11 cellular contexts compared by ENCODE assay signal in genomic region chr2:101752708-101753107, GRCh38. TPM values are rescaled to one million over a fixed set of nuclear protein-coding genes. Genes with fewer than 3 reads are reported as not detected.
DNase-seq lines count a peak whose midpoint lies in the region; ATAC-seq lines count a peak whose summit lies in the region.
"Had no signal": no experiment of that assay in that cellular context is flagged by ENCODE, and none has a peak within 500 bp of the region (broad histone marks: within the 10 kb centered on the region; RNA-seq: fewer than 3 reads in every experiment).

No MANE protein-coding gene starts in this region.

- H3K36me3 ChIP-seq in skeletal muscle satellite cell (ENCODE audit: insufficient read depth, low read length) = peaks cover 7% of the 10 kb centered on the region
- H3K36me3 ChIP-seq: HAP-1 had no signal

- no peak for DNase-seq in central memory CD8-positive, alpha-beta T cell (ENCODE audit: low spot score in 2 of 2)
- DNase-seq in left lobe of liver (ENCODE audit: low spot score) (no peak), NCI-H1092 (lab: John Stamatoyannopoulos, UW) (no peak), COR-L47 (lab: John Stamatoyannopoulos, UW) (no peak), NCI-H82 (lab: John Stamatoyannopoulos, UW) (no peak)
- DNase-seq: activated CD4-positive, alpha-beta T cell treated with anti-CD3 and anti-CD28 coated beads, Interleukin-2, amount 10 ng/mL, durations not matched to agents 24 days and 14 days; activated naive CD8-positive, alpha-beta T cell treated with anti-CD3 and anti-CD28 coated beads for 36 hours had no signal

- no peak overlapping the region for H3K4me3 ChIP-seq in skeletal muscle satellite cell (ENCODE audit: low read length)
- H3K4me3 ChIP-seq: HAP-1 had no signal

- no peaks in the 10 kb centered on the region for H3K27me3 ChIP-seq in skeletal muscle satellite cell (ENCODE audit: control insufficient read depth, insufficient read depth, low read length)

- H3K4me2 ChIP-seq in skeletal muscle satellite cell (ENCODE audit: low read length) = peak overlapping the region; percentile 30

- no peak overlapping the region for H3K9ac ChIP-seq in skeletal muscle satellite cell (ENCODE audit: low read depth, low read length)

- ATAC-seq in central memory CD8-positive, alpha-beta T cell (replicated peaks; ENCODE audit: extremely low read depth, poor library complexity, severe bottlenecking) = no peak
- ATAC-seq in left lobe of liver (peak; percentile 72), HG03108 (IDR thresholded peaks at IDR 0.05; ENCODE audit: unreplicated experiment) (no peak)

- H3K27me3 Mint-ChIP-seq in IgD-negative memory B cell = no peaks in the 10 kb centered on the region
- H3K27me3 Mint-ChIP-seq in central memory CD8-positive, alpha-beta T cell = no peaks in the 10 kb centered on the region
- H3K27me3 Mint-ChIP-seq: activated CD4-positive, alpha-beta T cell treated with anti-CD3 and anti-CD28 coated beads, Interleukin-2, amount 10 ng/mL, durations not matched to agents 24 days and 14 days; activated naive CD8-positive, alpha-beta T cell treated with anti-CD3 and anti-CD28 coated beads for 36 hours had no signal

- H3K36me3 Mint-ChIP-seq in IgD-negative memory B cell = peaks cover 1% of the 10 kb centered on the region
- no peaks in the 10 kb centered on the region for H3K36me3 Mint-ChIP-seq in central memory CD8-positive, alpha-beta T cell (ENCODE audit: insufficient read depth)

- no peaks in the 10 kb centered on the region for H3K9me3 Mint-ChIP-seq in IgD-negative memory B cell
- no peaks in the 10 kb centered on the region for H3K9me3 Mint-ChIP-seq in central memory CD8-positive, alpha-beta T cell
- H3K9me3 Mint-ChIP-seq: activated CD4-positive, alpha-beta T cell treated with anti-CD3 and anti-CD28 coated beads, Interleukin-2, amount 10 ng/mL, durations not matched to agents 24 days and 14 days; activated naive CD8-positive, alpha-beta T cell treated with anti-CD3 and anti-CD28 coated beads for 36 hours had no signal

- no peaks in the 10 kb centered on the region for H3K9me3 ChIP-seq in skeletal muscle satellite cell (replicated peaks; ENCODE audit: low read length)
- H3K9me3 ChIP-seq: HAP-1 had no signal

- peaks cover 60% of the 10 kb centered on the region for H3K4me1 ChIP-seq in skeletal muscle satellite cell (ENCODE audit: control insufficient read depth, insufficient read depth, low read length)

- peak overlapping the region; percentile 89 to 92 (median 90) for H3K27ac Mint-ChIP-seq in IgD-negative memory B cell
- peak overlapping the region; percentile 60 for H3K27ac Mint-ChIP-seq in central memory CD8-positive, alpha-beta T cell (ENCODE audit: low read depth)
- H3K27ac Mint-ChIP-seq: activated naive CD8-positive, alpha-beta T cell treated with anti-CD3 and anti-CD28 coated beads for 36 hours had no signal

- peaks cover 51 to 67% (median 59%) of the 10 kb centered on the region in 3 donors for H3K4me1 Mint-ChIP-seq in IgD-negative memory B cell
- H3K4me1 Mint-ChIP-seq in central memory CD8-positive, alpha-beta T cell = peaks cover 72% of the 10 kb centered on the region

- peak overlapping the region in 3 of 4 donors; percentile 8 to 77 (median 73) for H3K4me3 Mint-ChIP-seq in IgD-negative memory B cell
- no peak overlapping the region for H3K4me3 Mint-ChIP-seq in central memory CD8-positive, alpha-beta T cell
- H3K4me3 Mint-ChIP-seq: activated CD4-positive, alpha-beta T cell treated with anti-CD3 and anti-CD28 coated beads, Interleukin-2, amount 10 ng/mL, durations not matched to agents 24 days and 14 days; activated naive CD8-positive, alpha-beta T cell treated with anti-CD3 and anti-CD28 coated beads for 36 hours had no signal

RNA-seq across cellular contexts. Expression of gene MAP4K4, which starts 55.2 kb away (rescaled TPM):
- polyA plus RNA-seq in IgD-negative memory B cell = 9.3 TPM
- total RNA-seq in left lobe of liver = 30.2 TPM
- total RNA-seq in skeletal muscle satellite cell (2012; rRNA removed) = 195 and 229 TPM in 2 replicates
